ENCODE assay signal across 8 cellular contexts in the genomic region with DNA sequence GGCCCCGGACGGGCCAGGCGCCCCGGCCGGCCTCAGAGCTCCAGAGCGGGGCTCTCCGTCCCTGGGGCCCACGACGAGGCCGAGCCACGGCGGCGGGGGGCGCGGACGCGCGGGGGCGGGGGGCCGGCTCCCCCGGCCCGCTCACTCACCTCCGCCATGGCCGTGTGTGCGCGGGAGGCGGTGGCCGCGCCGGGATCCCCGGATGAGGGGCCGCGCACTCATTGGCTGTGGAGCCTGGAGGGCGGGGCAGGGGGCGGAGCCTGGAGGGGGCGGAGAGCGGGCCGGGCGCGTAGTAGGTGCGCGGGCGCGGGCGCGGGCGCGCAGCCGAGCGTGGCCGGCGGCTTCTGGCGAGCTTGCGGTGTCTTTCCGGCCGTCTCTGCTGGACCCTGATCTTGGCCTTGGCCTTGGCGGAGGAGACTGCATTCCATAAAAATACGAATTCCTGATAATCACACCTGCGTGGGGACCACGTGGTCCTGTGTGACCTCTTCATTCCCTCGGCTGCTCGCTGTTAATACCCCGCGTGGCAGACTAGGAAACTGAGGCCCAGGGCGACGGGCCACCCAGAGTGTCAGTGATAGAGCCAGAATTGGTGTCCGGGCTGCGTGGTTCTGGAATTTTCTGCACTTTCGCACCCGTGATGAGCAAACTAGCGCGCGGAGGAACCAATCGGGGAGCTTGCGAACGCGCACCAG. TPM values are rescaled to one million over a fixed set of nuclear protein-coding genes. Genes with fewer than 3 reads are reported as not detected.
A peak's percentile ranks its signal among the peaks of the same experiment; 100 is the strongest.
DNase-seq lines count a peak whose midpoint lies in the region; ATAC-seq and TF ChIP-seq lines count a peak whose summit lies in the region.

A gene with protein sequence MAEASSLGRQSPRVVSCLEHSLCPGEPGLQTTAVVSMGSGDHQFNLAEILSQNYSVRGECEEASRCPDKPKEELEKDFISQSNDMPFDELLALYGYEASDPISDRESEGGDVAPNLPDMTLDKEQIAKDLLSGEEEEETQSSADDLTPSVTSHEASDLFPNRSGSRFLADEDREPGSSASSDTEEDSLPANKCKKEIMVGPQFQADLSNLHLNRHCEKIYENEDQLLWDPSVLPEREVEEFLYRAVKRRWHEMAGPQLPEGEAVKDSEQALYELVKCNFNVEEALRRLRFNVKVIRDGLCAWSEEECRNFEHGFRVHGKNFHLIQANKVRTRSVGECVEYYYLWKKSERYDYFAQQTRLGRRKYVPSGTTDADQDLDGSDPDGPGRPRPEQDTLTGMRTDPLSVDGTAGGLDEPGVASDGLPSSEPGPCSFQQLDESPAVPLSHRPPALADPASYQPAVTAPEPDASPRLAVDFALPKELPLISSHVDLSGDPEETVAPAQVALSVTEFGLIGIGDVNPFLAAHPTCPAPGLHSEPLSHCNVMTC (minus strand): TSS at position 172 of the 695 bp plus-strand sequence. CDS start 14 bp downstream, at position 158.

- H3K9ac ChIP-seq in mammary epithelial cell (ENCODE audit: insufficient read depth, low read length) (peak within 1 kb of the TSS; percentile 69), smooth muscle cell (ENCODE audit: low read depth) (peak within 1 kb of the TSS; percentile 88)

- H3K4me1 ChIP-seq in mammary epithelial cell (ENCODE audit: insufficient read depth, low read length) (peaks cover 23% of the 10 kb centered on the region), smooth muscle cell (ENCODE audit: low read depth) (peaks cover 20% of the 10 kb centered on the region)

- WGBS in mammary epithelial cell (ENCODE audit: low coverage, missing lambda C conversion rate) = 38% methylated on average over 17 of the region's 77 CpGs
- 44% methylated on average over 21 of the region's 77 CpGs for WGBS in smooth muscle cell (ENCODE audit: low lambda C conversion rate)

- no peaks in the 10 kb centered on the region for H3K27me3 ChIP-seq in mammary epithelial cell (ENCODE audit: insufficient read depth, low read length)
- no peaks in the 10 kb centered on the region for H3K27me3 ChIP-seq in smooth muscle cell (ENCODE audit: low read depth)

- H3F3A ChIP-seq in smooth muscle cell (ENCODE audit: low read depth) = no peaks in the 10 kb centered on the region

- no TSS peak for BruUV-seq in mammary epithelial cell (replicated peaks; lab: Mats Ljungman, UMichigan)

- ATAC-seq in HG02642 (IDR thresholded peaks at IDR 0.05; ENCODE audit: poor library complexity, unreplicated experiment) (peak; percentile 85), activated B cell treated with CpG ODN at 0.5 μM for 24 hours (ENCODE audit: low read depth) (peak; percentile 96)

- H3K4me2 ChIP-seq in mammary epithelial cell (ENCODE audit: insufficient read depth, low read depth, low read length) (peak within 1 kb of the TSS; percentile 97), smooth muscle cell (peak within 1 kb of the TSS; percentile 91)

- H3K36me3 ChIP-seq in mammary epithelial cell (ENCODE audit: insufficient read depth, low read length) (no peaks in the 10 kb centered on the region), smooth muscle cell (ENCODE audit: low read depth) (no peaks in the 10 kb centered on the region)

- peak within 1 kb of the TSS; percentile 74 for H3K27ac Mint-ChIP-seq in activated B cell treated with CpG ODN at 0.5 μM for 24 hours
- peak within 1 kb of the TSS; percentile 61 to 88 (median 80) for H3K27ac Mint-ChIP-seq in immature natural killer cell

- in situ Hi-C loops in mammary epithelial cell (cut with MboI; ENCODE audit: low sequenced_read_pairs in 2 of 2) = no loop called here

- H3K79me2 ChIP-seq in mammary epithelial cell (ENCODE audit: insufficient read depth, low read length) (peaks cover 44% of the 10 kb centered on the region), smooth muscle cell (ENCODE audit: low read depth) (peaks cover 45% of the 10 kb centered on the region)

- peak within 1 kb of the TSS; percentile 85 for H3K4me3 Mint-ChIP-seq in activated B cell treated with CpG ODN at 0.5 μM for 24 hours
- peak within 1 kb of the TSS; percentile 82 to 86 (median 85) for H3K4me3 Mint-ChIP-seq in immature natural killer cell

- H3K27ac ChIP-seq in mammary epithelial cell (ENCODE audit: insufficient read depth, low read depth, low read length) (peak within 1 kb of the TSS; percentile 50), smooth muscle cell (ENCODE audit: low read depth) (peak within 1 kb of the TSS; percentile 75)

- intact Hi-C loops in activated B cell treated with CpG ODN at 0.5 μM for 24 hours (cut with micrococcal nuclease) (loop anchor here (10.0 kb wide), 1 partner anchor 160 kb away; a partner anchor contains a TSS), mammary epithelial cell (cut with micrococcal nuclease) (loop anchor here (5.0 kb wide), 1 partner anchor 52 kb away; a partner anchor contains a TSS)

- POLR2A ChIA-PET in activated B cell treated with CpG ODN at 0.5 μM for 24 hours (lab: Charles Lee) = no interaction called here

- no peaks in the 10 kb centered on the region for H3K27me3 Mint-ChIP-seq in activated B cell treated with CpG ODN at 0.5 μM for 24 hours
- H3K27me3 Mint-ChIP-seq in immature natural killer cell (ENCODE audit: low read depth in 3 of 3) = peaks cover 11 to 30% (median 20%) of the 10 kb centered on the region in 3 donors

- H3K9me3 Mint-ChIP-seq in activated B cell treated with CpG ODN at 0.5 μM for 24 hours (no peaks in the 10 kb centered on the region), immature natural killer cell (no peaks in the 10 kb centered on the region)

- H4K20me1 ChIP-seq in mammary epithelial cell (ENCODE audit: insufficient read depth, low read length) (no peaks in the 10 kb centered on the region), smooth muscle cell (ENCODE audit: low read depth) (peaks cover 36% of the 10 kb centered on the region)

- peak within 1 kb of the TSS; percentile 87 for H3K4me3 ChIP-seq in GM08714 (ENCODE audit: low read length)
- peak within 1 kb of the TSS; percentile 53 to 62 (median 57) for H3K4me3 ChIP-seq in mammary epithelial cell (replicated peaks in 1 of 3; ENCODE audit: insufficient read depth in 1 of 3, low read depth in 2 of 3, low read length in 3 of 3)
- H3K4me3 ChIP-seq in smooth muscle cell = peak within 1 kb of the TSS; percentile 97

- DNase-seq in NCI-H2029 treated with DMSO at 0.1 percent for 48 hours (lab: John Stamatoyannopoulos, UW) (peak; percentile 26), activated B cell treated with CpG ODN at 0.5 μM for 24 hours (peak; percentile 98), mammary epithelial cell (peak; percentile 64), immature natural killer cell (peak; percentile 91 to 92 (median 92)), smooth muscle cell (lab: John Stamatoyannopoulos, UW; ENCODE audit: unreplicated experiment) (peak; percentile 72), NK-92 (lab: John Stamatoyannopoulos, UW; ENCODE audit: unreplicated experiment) (no peak)

- CTCF ChIA-PET in activated B cell treated with CpG ODN at 0.5 μM for 24 hours (lab: Charles Lee) (interaction anchor here (0.8 kb wide), 1 partner anchor 162 kb away, joined by 4 read pairs; no protein-coding TSS in a partner anchor), mammary epithelial cell (lab: Charles Lee; ENCODE audit: low non-redundant PET) (no interaction called here)

- H2AFZ ChIP-seq in mammary epithelial cell (ENCODE audit: low read depth, low read length) (peak within 1 kb of the TSS; percentile 84), smooth muscle cell (ENCODE audit: low read depth) (peak within 1 kb of the TSS; percentile 68)

- H3K9me3 ChIP-seq in mammary epithelial cell (replicated peaks; ENCODE audit: insufficient read depth, low read length) (no peaks in the 10 kb centered on the region), smooth muscle cell (replicated peaks; ENCODE audit: low read depth) (no peaks in the 10 kb centered on the region)

- dilution Hi-C loops in mammary epithelial cell (cut with HindIII; ENCODE audit: low sequenced_read_pairs) = loop anchor here (5.0 kb wide), 3 partner anchors 37 to 118 kb away; a partner anchor contains a TSS

- no peak for TF ChIP-seq CTCF in activated B cell treated with CpG ODN at 0.5 μM for 24 hours (IDR thresholded peaks at IDR 0.05)
- no peak for TF ChIP-seq CTCF in mammary epithelial cell (conservative IDR thresholded peaks at IDR 0.05 in 1 of 2, IDR thresholded peaks at IDR 0.05 in 1 of 2; ENCODE audit: extremely low read depth in 1 of 2, insufficient read depth in 1 of 2, low read depth in 1 of 2, low read length in 2 of 2)
- no peak for TF ChIP-seq CTCF in smooth muscle cell (IDR thresholded peaks at IDR 0.05; ENCODE audit: borderline replicate concordance, insufficient read depth, poor library complexity, severe bottlenecking)

- H3K4me1 Mint-ChIP-seq in activated B cell treated with CpG ODN at 0.5 μM for 24 hours (peaks cover 49% of the 10 kb centered on the region), immature natural killer cell (peaks cover 45 to 52% of the 10 kb centered on the region in 2 donors)

- peaks cover 11% of the 10 kb centered on the region for H3K36me3 Mint-ChIP-seq in activated B cell treated with CpG ODN at 0.5 μM for 24 hours (ENCODE audit: low read depth)
- no peaks in the 10 kb centered on the region for H3K36me3 Mint-ChIP-seq in immature natural killer cell

RNA-seq across cellular contexts. Expression of the gene that starts here (rescaled TPM):
- total RNA-seq in activated B cell treated with CpG ODN at 0.5 μM for 24 hours (14.6 and 15.0 TPM in 2 replicates), mammary epithelial cell (10 to 100 TPM; 17.8 to 41.6 TPM), smooth muscle cell (12.7 and 16.3 TPM in 2 replicates)
- polyA plus RNA-seq in mammary epithelial cell (18.0 TPM), immature natural killer cell (1 to 10 TPM; 2.0 to 5.8 (median 4.9) TPM), smooth muscle cell (79.5 and 79.7 TPM in 2 replicates)
- polyA minus RNA-seq in mammary epithelial cell = 102 TPM
